1 cellular context compared by ENCODE assay signal in the genomic region with DNA sequence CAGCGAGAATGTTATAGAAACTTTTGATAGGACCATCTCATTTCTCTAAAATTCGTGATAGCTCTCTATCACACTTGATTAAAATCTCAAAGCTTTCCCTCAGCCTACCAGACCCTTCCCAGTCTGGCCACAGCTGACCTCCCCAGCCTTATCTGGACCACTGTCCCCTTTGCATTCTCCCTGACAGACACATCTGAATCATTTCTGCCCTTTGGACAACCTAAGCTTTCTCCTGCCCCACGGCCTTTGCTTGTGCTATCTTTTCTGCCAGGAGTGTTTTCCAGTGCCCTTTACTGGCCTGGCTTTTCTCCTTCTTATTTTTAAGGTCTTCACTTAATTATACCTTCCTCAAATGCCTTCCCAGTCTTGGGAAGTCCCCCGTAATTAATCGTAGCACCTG.
TF ChIP-seq lines count a peak whose summit lies in the region.

No MANE protein-coding gene starts in this region.

TF ChIP-seq in GM12891, 5 proteins besides CTCF, POLR2A, EP300 and RAD21:
- TF ChIP-seq TAF1 (IDR thresholded peaks at IDR 0.05; ENCODE audit: low read depth, low read length) (no peak), PAX5 (IDR thresholded peaks at IDR 0.05; ENCODE audit: insufficient read depth, low read length, severe bottlenecking) (no peak), POU2F2 (IDR thresholded peaks at IDR 0.05; ENCODE audit: low read depth, low read length) (no peak), POLR2AphosphoS5 (IDR thresholded peaks at IDR 0.05; ENCODE audit: low read depth, low read length) (no peak)
